In the genomic region with DNA sequence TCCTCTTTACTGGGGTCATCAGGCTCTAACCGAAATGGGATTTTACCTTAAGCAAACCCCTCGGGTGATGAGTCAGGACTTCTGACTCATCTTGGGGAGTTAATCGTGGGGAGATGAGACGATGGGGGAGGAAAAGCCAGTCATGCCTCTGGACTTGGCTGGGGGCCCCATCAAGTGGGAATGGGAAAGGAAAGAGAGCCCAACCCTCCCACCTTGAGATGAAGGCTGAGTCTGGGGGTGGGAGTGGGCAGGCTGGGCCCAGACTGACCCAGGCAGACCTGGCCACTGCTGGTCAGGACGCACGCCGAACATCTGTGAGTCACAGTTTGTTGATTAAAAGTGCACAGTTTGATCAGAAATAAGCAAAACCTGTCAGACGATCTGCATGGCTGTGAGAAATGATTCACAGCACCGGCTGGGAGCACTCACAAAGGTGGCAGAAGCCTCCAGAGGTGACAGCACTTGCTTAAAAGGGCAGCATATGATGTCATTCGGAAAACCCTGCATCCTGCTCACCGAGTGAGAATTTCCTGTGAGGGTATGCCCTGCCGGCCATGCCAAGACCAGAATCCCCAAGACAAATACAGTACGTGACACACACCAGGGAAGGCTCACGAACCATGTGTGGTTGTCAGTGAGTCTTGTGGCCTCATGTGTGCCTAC, we compare ENCODE assay signal across 2 cellular contexts.
A peak's percentile ranks its signal among the peaks of the same experiment; 100 is the strongest.
TF ChIP-seq lines count a peak whose summit lies in the region.

No MANE protein-coding gene starts in this region.

TF ChIP-seq in K562, 482 proteins besides CTCF, POLR2A, EP300 and RAD21 (continues in another document):
- TF ChIP-seq, protein P1, sequence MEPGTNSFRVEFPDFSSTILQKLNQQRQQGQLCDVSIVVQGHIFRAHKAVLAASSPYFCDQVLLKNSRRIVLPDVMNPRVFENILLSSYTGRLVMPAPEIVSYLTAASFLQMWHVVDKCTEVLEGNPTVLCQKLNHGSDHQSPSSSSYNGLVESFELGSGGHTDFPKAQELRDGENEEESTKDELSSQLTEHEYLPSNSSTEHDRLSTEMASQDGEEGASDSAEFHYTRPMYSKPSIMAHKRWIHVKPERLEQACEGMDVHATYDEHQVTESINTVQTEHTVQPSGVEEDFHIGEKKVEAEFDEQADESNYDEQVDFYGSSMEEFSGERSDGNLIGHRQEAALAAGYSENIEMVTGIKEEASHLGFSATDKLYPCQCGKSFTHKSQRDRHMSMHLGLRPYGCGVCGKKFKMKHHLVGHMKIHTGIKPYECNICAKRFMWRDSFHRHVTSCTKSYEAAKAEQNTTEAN (CRISPR knock-in tag; IDR thresholded peaks at IDR 0.05), result no peak
- TF ChIP-seq, protein P2, sequence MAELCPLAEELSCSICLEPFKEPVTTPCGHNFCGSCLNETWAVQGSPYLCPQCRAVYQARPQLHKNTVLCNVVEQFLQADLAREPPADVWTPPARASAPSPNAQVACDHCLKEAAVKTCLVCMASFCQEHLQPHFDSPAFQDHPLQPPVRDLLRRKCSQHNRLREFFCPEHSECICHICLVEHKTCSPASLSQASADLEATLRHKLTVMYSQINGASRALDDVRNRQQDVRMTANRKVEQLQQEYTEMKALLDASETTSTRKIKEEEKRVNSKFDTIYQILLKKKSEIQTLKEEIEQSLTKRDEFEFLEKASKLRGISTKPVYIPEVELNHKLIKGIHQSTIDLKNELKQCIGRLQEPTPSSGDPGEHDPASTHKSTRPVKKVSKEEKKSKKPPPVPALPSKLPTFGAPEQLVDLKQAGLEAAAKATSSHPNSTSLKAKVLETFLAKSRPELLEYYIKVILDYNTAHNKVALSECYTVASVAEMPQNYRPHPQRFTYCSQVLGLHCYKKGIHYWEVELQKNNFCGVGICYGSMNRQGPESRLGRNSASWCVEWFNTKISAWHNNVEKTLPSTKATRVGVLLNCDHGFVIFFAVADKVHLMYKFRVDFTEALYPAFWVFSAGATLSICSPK (IDR thresholded peaks at IDR 0.05; ENCODE audit: borderline replicate concordance), result no peak
- TF ChIP-seq MAZ (CRISPR knock-in tag; conservative IDR thresholded peaks at IDR 0.05 in 1 of 2, IDR thresholded peaks at IDR 0.05 in 1 of 2), result peak; percentile 38 to 63; a peak in 2 of 4 replicates
- TF ChIP-seq NR2C1 (IDR thresholded peaks at IDR 0.05), result no peak
- no peak for TF ChIP-seq NR2C1 (tag; IDR thresholded peaks at IDR 0.05)
- TF ChIP-seq CTBP1 (IDR thresholded peaks at IDR 0.05; ENCODE audit: borderline replicate concordance), result 0 out of 2 replicates have a peak, but pooled peaks have one; percentile 61
- TF ChIP-seq TOE1 (IDR thresholded peaks at IDR 0.05; ENCODE audit: borderline replicate concordance), result 0 out of 2 replicates have a peak, but pooled peaks have one; percentile 47
- TF ChIP-seq TOE1 (CRISPR knock-in tag; IDR thresholded peaks at IDR 0.05; ENCODE audit: borderline replicate concordance, low read depth), result no peak
- TF ChIP-seq ESRRB (CRISPR knock-in tag; IDR thresholded peaks at IDR 0.05; ENCODE audit: borderline replicate concordance), result no peak
- TF ChIP-seq, protein P3, sequence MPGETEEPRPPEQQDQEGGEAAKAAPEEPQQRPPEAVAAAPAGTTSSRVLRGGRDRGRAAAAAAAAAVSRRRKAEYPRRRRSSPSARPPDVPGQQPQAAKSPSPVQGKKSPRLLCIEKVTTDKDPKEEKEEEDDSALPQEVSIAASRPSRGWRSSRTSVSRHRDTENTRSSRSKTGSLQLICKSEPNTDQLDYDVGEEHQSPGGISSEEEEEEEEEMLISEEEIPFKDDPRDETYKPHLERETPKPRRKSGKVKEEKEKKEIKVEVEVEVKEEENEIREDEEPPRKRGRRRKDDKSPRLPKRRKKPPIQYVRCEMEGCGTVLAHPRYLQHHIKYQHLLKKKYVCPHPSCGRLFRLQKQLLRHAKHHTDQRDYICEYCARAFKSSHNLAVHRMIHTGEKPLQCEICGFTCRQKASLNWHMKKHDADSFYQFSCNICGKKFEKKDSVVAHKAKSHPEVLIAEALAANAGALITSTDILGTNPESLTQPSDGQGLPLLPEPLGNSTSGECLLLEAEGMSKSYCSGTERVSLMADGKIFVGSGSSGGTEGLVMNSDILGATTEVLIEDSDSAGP (CRISPR knock-in tag; IDR thresholded peaks at IDR 0.05), result no peak
- TF ChIP-seq KDM1A (IDR thresholded peaks at IDR 0.05), result peak; percentile 49 to 62; a peak in 2 of 4 replicates
- peak; percentile 68; the same call in 1 of the 2 replicates for TF ChIP-seq ZBTB7A (IDR thresholded peaks at IDR 0.05; ENCODE audit: borderline replicate concordance, control insufficient read depth, low read depth, low read length)
- TF ChIP-seq ELF1 (tag; IDR thresholded peaks at IDR 0.05), result no peak
- TF ChIP-seq JUNB (CRISPR knock-in tag; conservative IDR thresholded peaks at IDR 0.05), result 0 out of 2 replicates have a peak, but pooled peaks have one; percentile 53
- TF ChIP-seq BRD4 (IDR thresholded peaks at IDR 0.05), result no peak
- no peak for TF ChIP-seq U2AF1 (optimal IDR thresholded peaks at IDR 0.05; ENCODE audit: low read depth, low read length)
- peak; percentile 53; the same call in 1 of the 2 replicates for TF ChIP-seq MBD2 (IDR thresholded peaks at IDR 0.05; ENCODE audit: borderline replicate concordance, low read depth)
- TF ChIP-seq JUND (IDR thresholded peaks at IDR 0.05; ENCODE audit: borderline replicate concordance, low read depth, low read length), result peak; percentile 97
- peak; percentile 95 for TF ChIP-seq JUND (tag; IDR thresholded peaks at IDR 0.05; ENCODE audit: borderline replicate concordance, low read depth, low read length)
- no peak for TF ChIP-seq BRD9 (IDR thresholded peaks at IDR 0.05; ENCODE audit: low read depth, partially characterized antibody)
- TF ChIP-seq, protein P4, sequence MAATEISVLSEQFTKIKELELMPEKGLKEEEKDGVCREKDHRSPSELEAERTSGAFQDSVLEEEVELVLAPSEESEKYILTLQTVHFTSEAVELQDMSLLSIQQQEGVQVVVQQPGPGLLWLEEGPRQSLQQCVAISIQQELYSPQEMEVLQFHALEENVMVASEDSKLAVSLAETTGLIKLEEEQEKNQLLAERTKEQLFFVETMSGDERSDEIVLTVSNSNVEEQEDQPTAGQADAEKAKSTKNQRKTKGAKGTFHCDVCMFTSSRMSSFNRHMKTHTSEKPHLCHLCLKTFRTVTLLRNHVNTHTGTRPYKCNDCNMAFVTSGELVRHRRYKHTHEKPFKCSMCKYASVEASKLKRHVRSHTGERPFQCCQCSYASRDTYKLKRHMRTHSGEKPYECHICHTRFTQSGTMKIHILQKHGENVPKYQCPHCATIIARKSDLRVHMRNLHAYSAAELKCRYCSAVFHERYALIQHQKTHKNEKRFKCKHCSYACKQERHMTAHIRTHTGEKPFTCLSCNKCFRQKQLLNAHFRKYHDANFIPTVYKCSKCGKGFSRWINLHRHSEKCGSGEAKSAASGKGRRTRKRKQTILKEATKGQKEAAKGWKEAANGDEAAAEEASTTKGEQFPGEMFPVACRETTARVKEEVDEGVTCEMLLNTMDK (IDR thresholded peaks at IDR 0.05; ENCODE audit: borderline replicate concordance, insufficient read depth, low read depth, low read length, poor library complexity, severe bottlenecking), result no peak
- TF ChIP-seq SMARCE1 (IDR thresholded peaks at IDR 0.05), result peak; percentile 97
- TF ChIP-seq FOXK2 (conservative IDR thresholded peaks at IDR 0.05 in 1 of 2, IDR thresholded peaks at IDR 0.05 in 1 of 2; ENCODE audit: low read depth in 2 of 2), result no peak

TF ChIP-seq in GM23338, 12 proteins besides CTCF, POLR2A, EP300 and RAD21 (continued from another document):
- TF ChIP-seq, protein P5, sequence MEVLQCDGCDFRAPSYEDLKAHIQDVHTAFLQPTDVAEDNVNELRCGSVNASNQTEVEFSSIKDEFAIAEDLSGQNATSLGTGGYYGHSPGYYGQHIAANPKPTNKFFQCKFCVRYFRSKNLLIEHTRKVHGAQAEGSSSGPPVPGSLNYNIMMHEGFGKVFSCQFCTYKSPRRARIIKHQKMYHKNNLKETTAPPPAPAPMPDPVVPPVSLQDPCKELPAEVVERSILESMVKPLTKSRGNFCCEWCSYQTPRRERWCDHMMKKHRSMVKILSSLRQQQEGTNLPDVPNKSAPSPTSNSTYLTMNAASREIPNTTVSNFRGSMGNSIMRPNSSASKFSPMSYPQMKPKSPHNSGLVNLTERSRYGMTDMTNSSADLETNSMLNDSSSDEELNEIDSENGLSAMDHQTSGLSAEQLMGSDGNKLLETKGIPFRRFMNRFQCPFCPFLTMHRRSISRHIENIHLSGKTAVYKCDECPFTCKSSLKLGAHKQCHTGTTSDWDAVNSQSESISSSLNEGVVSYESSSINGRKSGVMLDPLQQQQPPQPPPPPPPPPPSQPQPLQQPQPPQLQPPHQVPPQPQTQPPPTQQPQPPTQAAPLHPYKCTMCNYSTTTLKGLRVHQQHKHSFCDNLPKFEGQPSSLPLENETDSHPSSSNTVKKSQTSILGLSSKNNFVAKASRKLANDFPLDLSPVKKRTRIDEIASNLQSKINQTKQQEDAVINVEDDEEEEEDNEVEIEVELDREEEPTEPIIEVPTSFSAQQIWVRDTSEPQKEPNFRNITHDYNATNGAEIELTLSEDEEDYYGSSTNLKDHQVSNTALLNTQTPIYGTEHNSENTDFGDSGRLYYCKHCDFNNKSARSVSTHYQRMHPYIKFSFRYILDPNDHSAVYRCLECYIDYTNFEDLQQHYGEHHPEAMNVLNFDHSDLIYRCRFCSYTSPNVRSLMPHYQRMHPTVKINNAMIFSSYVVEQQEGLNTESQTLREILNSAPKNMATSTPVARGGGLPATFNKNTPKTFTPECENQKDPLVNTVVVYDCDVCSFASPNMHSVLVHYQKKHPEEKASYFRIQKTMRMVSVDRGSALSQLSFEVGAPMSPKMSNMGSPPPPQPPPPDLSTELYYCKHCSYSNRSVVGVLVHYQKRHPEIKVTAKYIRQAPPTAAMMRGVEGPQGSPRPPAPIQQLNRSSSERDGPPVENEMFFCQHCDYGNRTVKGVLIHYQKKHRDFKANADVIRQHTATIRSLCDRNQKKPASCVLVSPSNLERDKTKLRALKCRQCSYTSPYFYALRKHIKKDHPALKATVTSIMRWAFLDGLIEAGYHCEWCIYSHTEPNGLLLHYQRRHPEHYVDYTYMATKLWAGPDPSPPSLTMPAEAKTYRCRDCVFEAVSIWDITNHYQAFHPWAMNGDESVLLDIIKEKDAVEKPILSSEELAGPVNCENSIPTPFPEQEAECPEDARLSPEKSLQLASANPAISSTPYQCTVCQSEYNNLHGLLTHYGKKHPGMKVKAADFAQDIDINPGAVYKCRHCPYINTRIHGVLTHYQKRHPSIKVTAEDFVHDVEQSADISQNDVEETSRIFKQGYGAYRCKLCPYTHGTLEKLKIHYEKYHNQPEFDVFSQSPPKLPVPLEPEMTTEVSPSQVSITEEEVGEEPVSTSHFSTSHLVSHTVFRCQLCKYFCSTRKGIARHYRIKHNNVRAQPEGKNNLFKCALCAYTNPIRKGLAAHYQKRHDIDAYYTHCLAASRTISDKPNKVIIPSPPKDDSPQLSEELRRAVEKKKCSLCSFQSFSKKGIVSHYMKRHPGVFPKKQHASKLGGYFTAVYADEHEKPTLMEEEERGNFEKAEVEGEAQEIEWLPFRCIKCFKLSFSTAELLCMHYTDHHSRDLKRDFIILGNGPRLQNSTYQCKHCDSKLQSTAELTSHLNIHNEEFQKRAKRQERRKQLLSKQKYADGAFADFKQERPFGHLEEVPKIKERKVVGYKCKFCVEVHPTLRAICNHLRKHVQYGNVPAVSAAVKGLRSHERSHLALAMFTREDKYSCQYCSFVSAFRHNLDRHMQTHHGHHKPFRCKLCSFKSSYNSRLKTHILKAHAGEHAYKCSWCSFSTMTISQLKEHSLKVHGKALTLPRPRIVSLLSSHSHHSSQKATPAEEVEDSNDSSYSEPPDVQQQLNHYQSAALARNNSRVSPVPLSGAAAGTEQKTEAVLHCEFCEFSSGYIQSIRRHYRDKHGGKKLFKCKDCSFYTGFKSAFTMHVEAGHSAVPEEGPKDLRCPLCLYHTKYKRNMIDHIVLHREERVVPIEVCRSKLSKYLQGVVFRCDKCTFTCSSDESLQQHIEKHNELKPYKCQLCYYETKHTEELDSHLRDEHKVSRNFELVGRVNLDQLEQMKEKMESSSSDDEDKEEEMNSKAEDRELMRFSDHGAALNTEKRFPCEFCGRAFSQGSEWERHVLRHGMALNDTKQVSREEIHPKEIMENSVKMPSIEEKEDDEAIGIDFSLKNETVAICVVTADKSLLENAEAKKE (CRISPR knock-in tag; IDR thresholded peaks at IDR 0.05), result no peak
